ENCODE assay signal across 8 cellular contexts in genomic region chr7:111561909-111562732, GRCh38. TPM values are rescaled to one million over a fixed set of nuclear protein-coding genes. Genes with fewer than 3 reads are reported as not detected.
DNase-seq lines count a peak whose midpoint lies in the region; TF ChIP-seq lines count a peak whose summit lies in the region.

TSS of gene IMMP2L (minus strand) at chr7:111562492.

- peak within 1 kb of the TSS; percentile 73 to 94 for H3K9ac ChIP-seq in stomach smooth muscle (ENCODE audit: low read length in 2 of 2)

- peak within 1 kb of the TSS; percentile 25 for H3K27ac ChIP-seq in stomach smooth muscle (ENCODE audit: low read length)

- H3K4me3 ChIP-seq in LNCaP clone FGC (ENCODE audit: low read depth, low read length) = peak within 1 kb of the TSS; percentile 70
- H3K4me3 ChIP-seq in foreskin fibroblast (ENCODE audit: low read depth in 1 of 2, low read length in 2 of 2) = peak within 1 kb of the TSS; percentile 57 to 65
- H3K4me3 ChIP-seq in neuron (ENCODE audit: low read length) = peak within 1 kb of the TSS; percentile 75
- H3K4me3 ChIP-seq in stomach smooth muscle (ENCODE audit: low read length in 2 of 2) = peak within 1 kb of the TSS; percentile 79 to 87

- TF ChIP-seq CTCF in LNCaP clone FGC (IDR thresholded peaks at IDR 0.05; ENCODE audit: control insufficient read depth, extremely low read depth, insufficient read depth) (peak; percentile 40), foreskin fibroblast (IDR thresholded peaks at IDR 0.05; ENCODE audit: low read depth, low read length) (peak; percentile 18)

- peak within 1 kb of the TSS; percentile 80 for H2AFZ ChIP-seq in neuron (ENCODE audit: low read depth, low read length)

- no peaks in the 10 kb centered on the region for H3K27me3 ChIP-seq in neuron (ENCODE audit: insufficient read depth, low read length)
- no peaks in the 10 kb centered on the region for H3K27me3 ChIP-seq in stomach smooth muscle (ENCODE audit: control insufficient read depth in 1 of 2, insufficient read depth in 2 of 2, low read length in 2 of 2)

- in situ Hi-C loops in G401 (cut with HindIII; ENCODE audit: low sequenced_read_pairs) = no loop called here

- H3K4me1 ChIP-seq in neuron (ENCODE audit: insufficient read depth, low read length) = peaks cover 4% of the 10 kb centered on the region
- H3K4me1 ChIP-seq in stomach smooth muscle (ENCODE audit: control insufficient read depth, insufficient read depth, low read length) = no peaks in the 10 kb centered on the region

- DNase-seq in G401 (ENCODE audit: low spot score) (peak; percentile 89), H4 (ENCODE audit: low spot score) (peak; percentile 64), LNCaP clone FGC (ENCODE audit: low read depth) (peak; percentile 56), SHP77 treated with DMSO at 0.1 percent for 48 hours (lab: John Stamatoyannopoulos, UW) (peak; percentile 68), activated gamma-delta T cell treated with Interleukin-2 at 50 U/mL for 16 hours (peak; percentile 88), foreskin fibroblast (peak; percentile 84 to 96)

- H3K36me3 ChIP-seq in neuron (ENCODE audit: insufficient read depth, low read length) = no peaks in the 10 kb centered on the region
- H3K36me3 ChIP-seq in stomach smooth muscle (ENCODE audit: control insufficient read depth in 2 of 2, insufficient read depth in 2 of 2, low read length in 2 of 2) = peaks cover 4 to 5% of the 10 kb centered on the region in 2 donors

- peaks cover 3% of the 10 kb centered on the region for H3K9me3 ChIP-seq in neuron (ENCODE audit: low read length)
- no peaks in the 10 kb centered on the region for H3K9me3 ChIP-seq in stomach smooth muscle (ENCODE audit: control insufficient read depth in 2 of 2, low read length in 2 of 2)

RNA-seq across cellular contexts. Expression of gene IMMP2L, which starts in this region (rescaled TPM):
- 22.9 and 28.7 TPM in 2 replicates for total RNA-seq in G401 (2014; rRNA removed; shearing (Covaris generic))
- 4.0 and 8.7 TPM in 2 replicates for total RNA-seq in H4 (2014; rRNA removed; shearing (Covaris generic))

Comparison
In these comparisons a context has a peak if more than half of its experiments do, and no peak if none do; other contexts are left out.
1. Peak in every context shown above with its lines: DNase-seq, H3K4me3 ChIP-seq and H3K27ac ChIP-seq.